9 cellular contexts compared by ENCODE assay signal in genomic region chrX:153226344-153227190, GRCh38. TPM values are rescaled to one million over a fixed set of nuclear protein-coding genes. Genes with fewer than 3 reads are reported as not detected.
A peak's percentile ranks its signal among the peaks of the same experiment; 100 is the strongest.
DNase-seq lines count a peak whose midpoint lies in the region; ATAC-seq and TF ChIP-seq lines count a peak whose summit lies in the region.
"Had no signal": no experiment of that assay in that cellular context is flagged by ENCODE, and none has a peak within 500 bp of the region (broad histone marks: within the 10 kb centered on the region; RNA-seq: fewer than 3 reads in every experiment).

No MANE protein-coding gene starts in this region.

- H2AK5ac ChIP-seq in mesendoderm (ENCODE audit: low read length) = no peak overlapping the region

- DNase-seq in CD1c-positive myeloid dendritic cell (ENCODE audit: extremely low spot score) = peak; percentile 38
- peak; percentile 88 for DNase-seq in mammary epithelial cell
- DNase-seq in mesendoderm = peak; percentile 98
- DNase-seq in amygdala (lab: John Stamatoyannopoulos, UW) = no peak
- DNase-seq in Peyer's patch = no peak
- DNase-seq in MM.1S = no peak

- H3K56ac ChIP-seq in mesendoderm (ENCODE audit: low read length) = no peak overlapping the region

- H2AFZ ChIP-seq in mammary epithelial cell (ENCODE audit: low read depth, low read length) (peak overlapping the region; percentile 48), MM.1S (ENCODE audit: low read length) (no peak overlapping the region)

- in situ Hi-C loops in mammary epithelial cell (cut with MboI; ENCODE audit: low sequenced_read_pairs in 2 of 2) = no loop called here

- peaks cover 4% of the 10 kb centered on the region; the same call in 1 of the 2 replicates for H3K4me1 ChIP-seq in HUES64 (ENCODE audit: insufficient read depth, low read length)
- peaks cover 4% of the 10 kb centered on the region for H3K4me1 ChIP-seq in mammary epithelial cell (ENCODE audit: insufficient read depth, low read length)
- no peaks in the 10 kb centered on the region for H3K4me1 ChIP-seq in mesendoderm (ENCODE audit: control insufficient read depth, low read depth, low read length)
- H3K4me1 ChIP-seq in Peyer's patch = no peaks in the 10 kb centered on the region
- H3K4me1 ChIP-seq in MM.1S (ENCODE audit: low read length) = no peaks in the 10 kb centered on the region

- no peak overlapping the region for H4K5ac ChIP-seq in mesendoderm (ENCODE audit: low read length)

- H3K4ac ChIP-seq in mesendoderm (ENCODE audit: low read depth, low read length) = no peak overlapping the region

- dilution Hi-C loops in mammary epithelial cell (cut with HindIII; ENCODE audit: low sequenced_read_pairs) = no loop called here

- no peak for TF ChIP-seq POLR2A in Peyer's patch (IDR thresholded peaks at IDR 0.05)

- no peaks in the 10 kb centered on the region for H3K36me3 ChIP-seq in HUES64 (ENCODE audit: insufficient read depth, low read length)
- no peaks in the 10 kb centered on the region for H3K36me3 ChIP-seq in mammary epithelial cell (ENCODE audit: insufficient read depth, low read length)
- no peaks in the 10 kb centered on the region for H3K36me3 ChIP-seq in mesendoderm (ENCODE audit: control insufficient read depth, insufficient read depth, low read length)
- no peaks in the 10 kb centered on the region for H3K36me3 ChIP-seq in Peyer's patch
- H3K36me3 ChIP-seq in MM.1S (replicated peaks; ENCODE audit: insufficient read depth, low read length) = no peaks in the 10 kb centered on the region

- WGBS in HUES64 = 16% methylated on average over 16 of the region's 16 CpGs
- 59% methylated on average over 8 of the region's 16 CpGs for WGBS in mammary epithelial cell (ENCODE audit: low coverage, missing lambda C conversion rate)
- no CpG with 5 or more reads among the region's 16 CpGs for WGBS in mesendoderm (ENCODE audit: extremely low coverage, insufficient coverage, low lambda C conversion rate)

- H2BK15ac ChIP-seq in mesendoderm (replicated peaks; ENCODE audit: low read depth) = no peak overlapping the region

- H3K9me3 ChIP-seq in HUES64 (ENCODE audit: insufficient read depth, low read depth, low read length) (no peaks in the 10 kb centered on the region), mammary epithelial cell (replicated peaks; ENCODE audit: insufficient read depth, low read length) (peaks cover 3% of the 10 kb centered on the region), Peyer's patch (no peaks in the 10 kb centered on the region), MM.1S (replicated peaks; ENCODE audit: insufficient read depth, low read length) (no peaks in the 10 kb centered on the region)

- BruUV-seq in mammary epithelial cell (replicated peaks; lab: Mats Ljungman, UMichigan) = no TSS peak

- H3K27me3 ChIP-seq in HUES64 (ENCODE audit: insufficient read depth, low read length) (no peaks in the 10 kb centered on the region), mammary epithelial cell (ENCODE audit: insufficient read depth, low read length) (no peaks in the 10 kb centered on the region), mesendoderm (ENCODE audit: insufficient read depth, low read length, poor library complexity) (no peaks in the 10 kb centered on the region), Peyer's patch (no peaks in the 10 kb centered on the region), MM.1S (replicated peaks; ENCODE audit: insufficient read depth, low read length) (no peaks in the 10 kb centered on the region)

- H3K9ac ChIP-seq in HUES64 (ENCODE audit: low read depth, low read length) (no peak overlapping the region), mammary epithelial cell (ENCODE audit: insufficient read depth, low read length) (no peak overlapping the region), mesendoderm (ENCODE audit: low read length) (no peak overlapping the region), MM.1S (ENCODE audit: low read length) (no peak overlapping the region)

- CTCF ChIA-PET in mammary epithelial cell (lab: Charles Lee; ENCODE audit: low non-redundant PET) = no interaction called here

- H3K9me2 ChIP-seq in MM.1S (replicated peaks; ENCODE audit: insufficient read depth, low read length) = no peaks in the 10 kb centered on the region

- H3K4me2 ChIP-seq in mammary epithelial cell (ENCODE audit: insufficient read depth, low read depth, low read length) (peak overlapping the region; percentile 2), mesendoderm (ENCODE audit: low read length) (peak overlapping the region; percentile 25), MM.1S (ENCODE audit: low read depth, low read length) (no peak overlapping the region)

- intact Hi-C loops in mammary epithelial cell (cut with micrococcal nuclease) = no loop called here

- H3K79me1 ChIP-seq in mesendoderm (ENCODE audit: low read length) = no peaks in the 10 kb centered on the region

- H3F3A ChIP-seq in MM.1S (ENCODE audit: insufficient read depth, low read length) = no peaks in the 10 kb centered on the region

- H2BK120ac ChIP-seq in mesendoderm (ENCODE audit: low read depth, low read length) = no peak overlapping the region

- no peak overlapping the region for H3K27ac ChIP-seq in HUES64 (ENCODE audit: low read depth, low read length)
- H3K27ac ChIP-seq in mammary epithelial cell (ENCODE audit: insufficient read depth, low read depth, low read length) = peak overlapping the region; percentile 22
- no peak overlapping the region for H3K27ac ChIP-seq in mesendoderm (ENCODE audit: low read depth, low read length)
- no peak overlapping the region for H3K27ac ChIP-seq in Peyer's patch
- H3K27ac ChIP-seq in MM.1S (ENCODE audit: low read length) = no peak overlapping the region

- H3K23ac ChIP-seq in mesendoderm (ENCODE audit: low read length) = no peak overlapping the region

- TF ChIP-seq CTCF in mammary epithelial cell (conservative IDR thresholded peaks at IDR 0.05 in 1 of 2, IDR thresholded peaks at IDR 0.05 in 1 of 2; ENCODE audit: extremely low read depth in 1 of 2, insufficient read depth in 1 of 2, low read depth in 1 of 2, low read length in 2 of 2) (no peak), Peyer's patch (IDR thresholded peaks at IDR 0.05) (no peak), MM.1S (IDR thresholded peaks at IDR 0.05; ENCODE audit: low read length) (no peak)

- no peak overlapping the region for H4K8ac ChIP-seq in mesendoderm (ENCODE audit: low read depth, low read length)

- H4K20me1 ChIP-seq in mammary epithelial cell (ENCODE audit: insufficient read depth, low read length) (no peaks in the 10 kb centered on the region), MM.1S (ENCODE audit: insufficient read depth, low read length) (no peaks in the 10 kb centered on the region)

- H2BK5ac ChIP-seq in mesendoderm (ENCODE audit: low read length) = no peak overlapping the region

- no peak for ATAC-seq in GM19452 (IDR thresholded peaks at IDR 0.05; ENCODE audit: unreplicated experiment)

- H3K4me3 ChIP-seq in HUES64 (ENCODE audit: low read length) (peak overlapping the region; percentile 60), mammary epithelial cell (replicated peaks in 1 of 3; ENCODE audit: insufficient read depth in 1 of 3, low read depth in 2 of 3, low read length in 3 of 3) (no peak overlapping the region), mesendoderm (ENCODE audit: low read length) (no peak overlapping the region), Peyer's patch (no peak overlapping the region), MM.1S (ENCODE audit: low read length) (no peak overlapping the region)

- no peaks in the 10 kb centered on the region for H3K79me2 ChIP-seq in mammary epithelial cell (ENCODE audit: insufficient read depth, low read length)
- H3K79me2 ChIP-seq in mesendoderm (ENCODE audit: control insufficient read depth, insufficient read depth, low read length) = no peaks in the 10 kb centered on the region
- H3K79me2 ChIP-seq in MM.1S (ENCODE audit: low read length) = no peaks in the 10 kb centered on the region

- H3K18ac ChIP-seq in mesendoderm (ENCODE audit: low read length) = no peak overlapping the region

RNA-seq across cellular contexts. Expression of gene MAGEA1, which starts 47.5 kb away (rescaled TPM):
- not detected for polyA plus RNA-seq in HUES64 (2013, experiment 1 of 2)
- not detected for polyA plus RNA-seq in HUES64 (2013, experiment 2 of 2)
- not detected for total RNA-seq in mammary epithelial cell
- polyA plus RNA-seq in mammary epithelial cell = not detected
- polyA minus RNA-seq in mammary epithelial cell = not detected
- polyA plus RNA-seq in mesendoderm (2013, experiment 1 of 2) = not detected
- 0.03 TPM for polyA plus RNA-seq in mesendoderm (2013, experiment 2 of 2)
- not detected for total RNA-seq in Peyer's patch
- polyA plus RNA-seq: neural cell had no signal

Comparison
In these comparisons a context has a peak if more than half of its experiments do, and no peak if none do; other contexts are left out.
1. DNase-seq: peak in CD1c-positive myeloid dendritic cell (single experiment), mammary epithelial cell (single experiment) and mesendoderm (single experiment); none in amygdala (0 of 56), Peyer's patch (0 of 3) and MM.1S (single experiment).